Comparison of ENCODE assay signal across 2 cellular contexts in genomic region chr10:87043579-87043978, GRCh38.
TF ChIP-seq lines count a peak whose summit lies in the region.

No MANE protein-coding gene starts in this region.

TF ChIP-seq in HEK293, 187 proteins besides CTCF, POLR2A, EP300 and RAD21:
- TF ChIP-seq ZNF121 (tag by site-specific recombination; IDR thresholded peaks at IDR 0.05), result peak; percentile 75
TF ChIP-seq in HEK293: peak in this region for 1; not testable (repeated sequence) for 186.

TF ChIP-seq in HepG2, 621 proteins besides CTCF, POLR2A, EP300 and RAD21:
- peak; percentile 29; the same call in 1 of the 2 replicates for TF ChIP-seq ZNF460 (CRISPR knock-in tag; IDR thresholded peaks at IDR 0.05; ENCODE audit: borderline replicate concordance)
- peak; percentile 60; the same call in 1 of the 2 replicates for TF ChIP-seq ZNF770 (CRISPR knock-in tag; IDR thresholded peaks at IDR 0.05)
- TF ChIP-seq POLR2G (IDR thresholded peaks at IDR 0.05; ENCODE audit: low read depth, low read length), result 0 out of 2 replicates have a peak, but pooled peaks have one; percentile 8
- peak; percentile 92 for TF ChIP-seq ZNF121 (CRISPR knock-in tag; IDR thresholded peaks at IDR 0.05)
